In genomic region chr11:110112457-110112856, GRCh38 we compare ENCODE assay signal across 21 cellular contexts. TPM values are rescaled to one million over a fixed set of nuclear protein-coding genes. Genes with fewer than 3 reads are reported as not detected.
DNase-seq lines count a peak whose midpoint lies in the region; ATAC-seq and TF ChIP-seq lines count a peak whose summit lies in the region.
"Had no signal": no experiment of that assay in that cellular context is flagged by ENCODE, and none has a peak within 500 bp of the region (broad histone marks: within the 10 kb centered on the region; RNA-seq: fewer than 3 reads in every experiment).

No MANE protein-coding gene starts in this region.

- TF ChIP-seq POLR2A in GM19193 (IDR thresholded peaks at IDR 0.05; ENCODE audit: extremely low read depth, insufficient read depth, insufficient read length), result peak; percentile 22

- DNase-seq in CMK (ENCODE audit: low read depth), result peak; percentile 56
- peak; percentile 33 for DNase-seq in UCSD-AML1 (lab: John Stamatoyannopoulos, UW; ENCODE audit: unreplicated experiment)
- no peak for DNase-seq in left lobe of liver (ENCODE audit: low spot score)
- DNase-seq in NCI-H510A (lab: John Stamatoyannopoulos, UW), result no peak
- DNase-seq in NCI-H446 treated with DMSO at 0.1 percent for 48 hours (lab: John Stamatoyannopoulos, UW), result no peak
- DNase-seq: AML-193, COR-L47, DMS 273 treated with DMSO at 0.1 percent for 48 hours, DND-41, MM.1S, NCI-H1092 treated with DMSO at 0.1 percent for 48 hours, NCI-H2081, NCI-H2171 treated with DMSO at 0.1 percent for 48 hours, NCI-H774, PC-3, RPMI8226, SHP77 treated with DMSO at 0.1 percent for 48 hours, SK-N-SH, T-helper 1 cell had no signal

- ATAC-seq in left lobe of liver (peak; percentile 21), HG02981 (IDR thresholded peaks at IDR 0.05; ENCODE audit: unreplicated experiment) (no peak)
- ATAC-seq: PC-3 had no signal

RNA-seq across cellular contexts. Expression of gene ZC3H12C, which starts 19.3 kb away (rescaled TPM):
- 4.7 TPM for total RNA-seq in left lobe of liver

Comparison
In these comparisons a context has a peak if more than half of its experiments do, and no peak if none do; other contexts are left out.
1. DNase-seq: peak in CMK (single experiment) and UCSD-AML1 (single experiment); none in left lobe of liver (single experiment), NCI-H510A (single experiment) and NCI-H446 treated with DMSO at 0.1 percent for 48 hours (single experiment).